25 cellular contexts compared by ENCODE assay signal in the genomic region with DNA sequence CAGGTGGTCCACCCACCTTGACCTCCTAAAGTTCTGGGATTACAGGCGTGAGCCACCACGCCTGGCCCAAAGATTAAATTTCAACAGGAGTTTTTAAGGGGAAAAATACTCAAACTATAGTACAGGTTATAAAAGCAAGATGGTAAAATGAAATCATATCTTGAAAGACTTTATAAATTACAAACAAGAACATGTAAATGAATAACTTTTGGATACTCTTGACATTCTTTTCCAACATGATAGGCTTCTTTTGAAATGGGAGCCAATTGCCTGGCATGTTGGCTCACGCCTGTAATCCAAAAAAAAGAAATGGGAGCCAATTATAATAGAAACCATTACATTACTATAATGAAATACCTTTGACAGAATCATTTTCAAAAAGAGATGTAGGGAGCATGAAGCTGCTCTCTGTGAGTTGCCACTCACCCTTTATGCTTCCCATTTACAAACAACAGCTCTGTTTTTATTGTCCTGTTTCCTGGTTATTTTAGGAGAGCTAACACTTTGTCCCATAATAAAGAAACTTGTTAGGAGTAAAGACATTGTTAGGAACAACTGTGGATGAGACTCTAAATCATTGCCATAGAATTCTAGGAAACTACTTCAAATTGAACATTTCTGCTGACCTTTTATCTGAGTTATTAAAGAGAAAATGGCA.
"Had no signal": no experiment of that assay in that cellular context is flagged by ENCODE, and none has a peak within 500 bp of the region (broad histone marks: within the 10 kb centered on the region; RNA-seq: fewer than 3 reads in every experiment).

No MANE protein-coding gene starts in this region.

- ATAC-seq: HepG2, Panc1, PC-3 had no signal

- H3K27me3 ChIP-seq: MG63 had no signal

- H3K9me3 ChIP-seq: SK-N-SH had no signal

- H3K4me3 ChIP-seq: MG63 had no signal

- H3K36me3 ChIP-seq: MG63 had no signal

- DNase-seq: IMR-90, Karpas-422, KG1, MG63, NCI-H1092, NCI-H1105 treated with DMSO at 0.1 percent for 48 hours, NCI-H1417 treated with DMSO at 0.1 percent for 48 hours, NCI-H146, NCI-H1694 treated with DMSO at 0.1 percent for 48 hours, NCI-H1930, NCI-H2081, NCI-H2107, NCI-H226, NCI-H446, NCI-H510A, NCI-H524 treated with DMSO at 0.1 percent for 48 hours, NCI-H69, NCI-H774, PC-3, Right ventricle myocardium superior, SIG-M5, SK-N-SH, SW 1271 had no signal
